Comparison of ENCODE assay signal across 28 cellular contexts in genomic region chr3:117302448-117302847, GRCh38.
"Had no signal": no experiment of that assay in that cellular context is flagged by ENCODE, and none has a peak within 500 bp of the region (broad histone marks: within the 10 kb centered on the region; RNA-seq: fewer than 3 reads in every experiment).

No MANE protein-coding gene starts in this region.

- H3K27me3 ChIP-seq: ascending aorta, heart left ventricle, pancreas, spleen, tibial nerve had no signal

- H3K27ac Mint-ChIP-seq: activated naive CD4-positive, alpha-beta T cell treated with anti-CD3 and anti-CD28 coated beads, Interleukin-2, amount 10 ng/mL, durations not matched to agents 7 days and 5 days; activated naive CD8-positive, alpha-beta T cell treated with anti-CD3 and anti-CD28 coated beads, Interleukin-2, amount 10 ng/mL, durations not matched to agents 7 days and 5 days; activated T-cell treated with anti-CD3 and anti-CD28 coated beads, Interleukin-2, amount 50 U/mL, for 24 hours; immature natural killer cell; naive thymus-derived CD8-positive, alpha-beta T cell; T-helper 1 cell treated with Interleukin-12 subunit alpha and Interleukin-12 subunit beta and Interleukin-4 antibody, amounts not matched to agents 30 μg/mL and 1 μg/mL, for 36 hours had no signal

- H3K9me3 ChIP-seq: ascending aorta, heart left ventricle, pancreas, spleen, tibial nerve had no signal

- H3K27me3 Mint-ChIP-seq: activated naive CD4-positive, alpha-beta T cell treated with anti-CD3 and anti-CD28 coated beads, Interleukin-2, amount 10 ng/mL, durations not matched to agents 7 days and 5 days; activated naive CD8-positive, alpha-beta T cell treated with anti-CD3 and anti-CD28 coated beads, Interleukin-2, amount 10 ng/mL, durations not matched to agents 7 days and 5 days; activated T-cell treated with anti-CD3 and anti-CD28 coated beads, Interleukin-2, amount 50 U/mL, for 24 hours; naive thymus-derived CD8-positive, alpha-beta T cell had no signal

- H3K4me1 ChIP-seq: ascending aorta, heart left ventricle, left ventricle myocardium inferior, pancreas, spleen had no signal

- H3K36me3 ChIP-seq: ascending aorta, heart left ventricle, left ventricle myocardium inferior, pancreas, spleen, tibial nerve, WERI-Rb-1 had no signal

- H3K4me1 Mint-ChIP-seq: activated naive CD4-positive, alpha-beta T cell treated with anti-CD3 and anti-CD28 coated beads, Interleukin-2, amount 10 ng/mL, durations not matched to agents 7 days and 5 days; activated naive CD8-positive, alpha-beta T cell treated with anti-CD3 and anti-CD28 coated beads, Interleukin-2, amount 10 ng/mL, durations not matched to agents 7 days and 5 days; neural crest cell had no signal

- H3K4me3 Mint-ChIP-seq: activated naive CD4-positive, alpha-beta T cell treated with anti-CD3 and anti-CD28 coated beads, Interleukin-2, amount 10 ng/mL, durations not matched to agents 7 days and 5 days; activated naive CD8-positive, alpha-beta T cell treated with anti-CD3 and anti-CD28 coated beads, Interleukin-2, amount 10 ng/mL, durations not matched to agents 7 days and 5 days; activated T-cell treated with anti-CD3 and anti-CD28 coated beads, Interleukin-2, amount 50 U/mL, for 24 hours; immature natural killer cell; naive thymus-derived CD8-positive, alpha-beta T cell; neural crest cell; T-helper 1 cell treated with Interleukin-12 subunit alpha and Interleukin-12 subunit beta and Interleukin-4 antibody, amounts not matched to agents 30 μg/mL and 1 μg/mL, for 36 hours had no signal

- H3K9me3 Mint-ChIP-seq: activated naive CD8-positive, alpha-beta T cell treated with anti-CD3 and anti-CD28 coated beads, Interleukin-2, amount 10 ng/mL, durations not matched to agents 7 days and 5 days; neural crest cell; T-helper 1 cell treated with Interleukin-12 subunit alpha and Interleukin-12 subunit beta and Interleukin-4 antibody, amounts not matched to agents 30 μg/mL and 1 μg/mL, for 36 hours had no signal

- H3K36me3 Mint-ChIP-seq: activated naive CD4-positive, alpha-beta T cell treated with anti-CD3 and anti-CD28 coated beads, Interleukin-2, amount 10 ng/mL, durations not matched to agents 7 days and 5 days; activated naive CD8-positive, alpha-beta T cell treated with anti-CD3 and anti-CD28 coated beads, Interleukin-2, amount 10 ng/mL, durations not matched to agents 7 days and 5 days; immature natural killer cell; naive thymus-derived CD8-positive, alpha-beta T cell had no signal

- DNase-seq: activated CD4-positive, alpha-beta T cell treated with anti-CD3 and anti-CD28 coated beads for 48 hours; activated CD4-positive, alpha-beta T cell treated with anti-CD3 and anti-CD28 coated beads, Interleukin-2, amount 50 U/mL, for 48 hours; activated CD8-positive, alpha-beta memory T cell treated with anti-CD3 and anti-CD28 coated beads for 24 hours; activated CD8-positive, alpha-beta memory T cell treated with anti-CD3 and anti-CD28 coated beads, Interleukin-2, amount 50 U/mL, for 4 hours; activated gamma-delta T cell; activated naive CD4-positive, alpha-beta T cell treated with anti-CD3 and anti-CD28 coated beads, Interleukin-2, amount 10 ng/mL, durations not matched to agents 7 days and 5 days; activated naive CD8-positive, alpha-beta T cell treated with anti-CD3 and anti-CD28 coated beads, Interleukin-2, amount 10 ng/mL, durations not matched to agents 7 days and 5 days; activated T-cell treated with anti-CD3 and anti-CD28 coated beads, Interleukin-2, amount 50 U/mL, for 24 hours; caudate nucleus; cortex of kidney; foreskin fibroblast; heart left ventricle; immature natural killer cell; left ventricle myocardium inferior; naive thymus-derived CD8-positive, alpha-beta T cell; nucleus accumbens; pancreas; right cardiac atrium; spleen; stimulated activated naive CD4-positive, alpha-beta T cell treated with Interleukin-2 at 50 U/mL for 16 hours; T-helper 9 cell; WERI-Rb-1 had no signal

- H3K4me3 ChIP-seq: ascending aorta, heart left ventricle, left ventricle myocardium inferior, pancreas, spleen, tibial nerve had no signal

- H3K27ac ChIP-seq: ascending aorta, heart left ventricle, left ventricle myocardium inferior, pancreas, spleen, tibial nerve, WERI-Rb-1 had no signal

- ATAC-seq: activated CD4-positive, CD25-positive, alpha-beta regulatory T cell treated with anti-CD3 and anti-CD28 coated beads, Interleukin-2, amount 50 U/mL, for 24 hours; esophagus mucosa; heart left ventricle; naive thymus-derived CD8-positive, alpha-beta T cell; pancreas; right cardiac atrium had no signal
